8 cellular contexts compared by ENCODE assay signal in the genomic region with DNA sequence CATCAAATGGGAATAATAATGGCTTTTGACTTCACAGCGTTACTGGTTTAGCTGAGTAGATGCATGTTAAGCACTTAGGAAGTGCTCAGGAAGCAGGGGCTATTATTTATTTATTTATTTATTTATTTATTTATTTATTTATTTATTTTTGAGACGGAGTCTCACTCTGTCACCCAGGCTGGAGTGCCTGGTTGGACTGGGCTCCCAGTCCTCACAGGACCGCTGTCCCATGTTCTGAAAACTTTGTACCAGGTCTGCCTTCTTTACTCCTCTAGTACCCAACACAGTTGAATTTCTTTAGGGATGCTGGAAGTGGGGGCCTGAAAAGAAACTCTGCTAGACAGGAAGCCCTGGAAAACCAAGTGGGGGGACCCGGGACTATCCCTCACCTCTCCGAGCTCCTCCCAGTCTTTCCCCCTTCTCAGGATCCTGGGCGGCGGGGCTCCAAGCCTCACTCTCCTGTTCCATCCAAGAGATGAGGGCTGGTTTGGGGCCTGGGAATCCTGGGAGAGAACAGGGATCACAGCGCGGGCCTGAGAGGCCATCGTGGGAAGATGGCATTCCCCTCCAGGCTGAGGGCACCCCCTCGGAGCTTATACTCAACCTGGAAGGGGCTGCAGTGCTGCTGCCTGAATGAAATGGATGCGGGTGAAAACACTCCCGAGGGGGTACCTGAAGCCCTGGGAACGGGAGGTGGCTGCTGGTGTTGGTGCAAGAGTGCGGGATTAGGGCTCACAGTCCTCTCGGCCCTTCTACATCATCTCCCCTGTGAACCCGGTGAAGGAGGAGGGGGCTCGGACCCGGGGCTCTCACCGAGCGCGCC. TPM values are rescaled to one million over a fixed set of nuclear protein-coding genes. Genes with fewer than 3 reads are reported as not detected.
DNase-seq lines count a peak whose midpoint lies in the region; ATAC-seq and TF ChIP-seq lines count a peak whose summit lies in the region.

No MANE protein-coding gene starts in this region.

- H2AFZ ChIP-seq in PC-3 (ENCODE audit: low read length), result peak overlapping the region; percentile 98

- ATAC-seq in PC-3 (0 out of 2 replicates have a peak, but pooled peaks have one; percentile 1), aorta (ENCODE audit: low FRiP score) (peak; percentile 34), HG03520 (IDR thresholded peaks at IDR 0.05; ENCODE audit: unreplicated experiment) (no peak), GM21786 (IDR thresholded peaks at IDR 0.05; ENCODE audit: unreplicated experiment) (no peak)
- ATAC-seq in effector memory CD8-positive, alpha-beta T cell (replicated peaks), result no peak

- H3K4me3 ChIP-seq in PC-3 (ENCODE audit: low read length), result peak overlapping the region; percentile 94
- peak overlapping the region; percentile 53 for H3K4me3 ChIP-seq in mesodermal cell (ENCODE audit: extremely low read depth, insufficient read depth, low read length, poor library complexity, severe bottlenecking)
- H3K4me3 ChIP-seq in aorta (ENCODE audit: low read length in 2 of 2), result peak overlapping the region; percentile 16 to 85

- H3K4me1 ChIP-seq in PC-3 (ENCODE audit: insufficient read depth, low read length), result peaks cover 34% of the 10 kb centered on the region
- H3K4me1 ChIP-seq in mesodermal cell (ENCODE audit: control insufficient read depth, insufficient read depth, low read length, poor library complexity, severe bottlenecking), result peaks cover 11% of the 10 kb centered on the region
- H3K4me1 ChIP-seq in aorta (ENCODE audit: control insufficient read depth in 1 of 2, insufficient read depth in 2 of 2, low read length in 2 of 2), result no peaks in the 10 kb centered on the region

- peak overlapping the region; percentile 89 for H3K27ac ChIP-seq in PC-3 (ENCODE audit: low read length)
- peak overlapping the region; percentile 86 for H3K27ac ChIP-seq in mesodermal cell (ENCODE audit: low read depth, low read length, severe bottlenecking)
- H3K27ac ChIP-seq in aorta (ENCODE audit: low read depth in 1 of 2, low read length in 2 of 2), result peak overlapping the region; percentile 65 to 73

- H3K9ac ChIP-seq in PC-3 (ENCODE audit: low read length), result peak overlapping the region; percentile 92

- H3K27me3 Mint-ChIP-seq in effector memory CD8-positive, alpha-beta T cell, result no peaks in the 10 kb centered on the region

- no peaks in the 10 kb centered on the region for H3K27me3 ChIP-seq in PC-3 (ENCODE audit: low read length)
- no peaks in the 10 kb centered on the region for H3K27me3 ChIP-seq in aorta (ENCODE audit: control insufficient read depth in 1 of 2, insufficient read depth in 2 of 2, low read length in 1 of 2)

- DNase-seq in NCI-H2227 (lab: John Stamatoyannopoulos, UW; ENCODE audit: unreplicated experiment), result peak; percentile 51
- no peak for DNase-seq in NCI-H2227 treated with DMSO at 0.1 percent for 48 hours (lab: John Stamatoyannopoulos, UW)
- DNase-seq in PC-3, result no peak
- DNase-seq in effector memory CD8-positive, alpha-beta T cell, result no peak
- peak in 1 of 2 donors; percentile 55 for DNase-seq in aorta

- H3K4me2 ChIP-seq in PC-3 (ENCODE audit: low read length), result peak overlapping the region; percentile 100

- BruUV-seq in PC-3 (replicated peaks; lab: Mats Ljungman, UMichigan), result TSS peak; percentile 31

- peak overlapping the region; percentile 86 to 95 for H3K27ac Mint-ChIP-seq in effector memory CD8-positive, alpha-beta T cell

- no peaks in the 10 kb centered on the region for H3K9me3 Mint-ChIP-seq in effector memory CD8-positive, alpha-beta T cell

- H3K4me1 Mint-ChIP-seq in effector memory CD8-positive, alpha-beta T cell (ENCODE audit: low read depth in 2 of 2), result peaks cover 27 to 37% of the 10 kb centered on the region in 2 donors

- WGBS in mesodermal cell (ENCODE audit: insufficient coverage in 2 of 2), 2 experiments, result 7 to 12% methylated on average over 9 to 12 of the region's 22 CpGs
- WGBS in aorta, 2 donors, result 4 to 6% methylated on average over 22 of the region's 22 CpGs

- CTCF ChIA-PET in PC-3 (lab: Charles Lee), result no interaction called here

- intact Hi-C loops in PC-3 (cut with micrococcal nuclease), result loop anchor here (10.0 kb wide), 1 partner anchor 64 kb away; no protein-coding TSS in a partner anchor
- intact Hi-C loops in aorta (cut with DNase I), result loop anchor here in 1 of 2 donors (1.0 to 5.0 kb wide), 2 partner anchors 13 to 81 kb away; a partner anchor contains a TSS

- H3K9me2 ChIP-seq in PC-3 (replicated peaks; ENCODE audit: low read length), result no peaks in the 10 kb centered on the region

- peak overlapping the region; percentile 83 to 91 for H3K4me3 Mint-ChIP-seq in effector memory CD8-positive, alpha-beta T cell

- POLR2A ChIA-PET in PC-3 (lab: Charles Lee; ENCODE audit: unreplicated experiment), result no interaction called here

- H3K79me2 ChIP-seq in PC-3 (ENCODE audit: low read length), result peaks cover 7% of the 10 kb centered on the region; the same call in 1 of the 2 replicates

- no peak for TF ChIP-seq CTCF in PC-3 (conservative IDR thresholded peaks at IDR 0.05; ENCODE audit: low read depth, low read length)

- no peaks in the 10 kb centered on the region for H3F3A ChIP-seq in PC-3 (ENCODE audit: low read length, unreplicated experiment)

- no peaks in the 10 kb centered on the region for H4K20me1 ChIP-seq in PC-3 (ENCODE audit: low read length)

- no peaks in the 10 kb centered on the region for H3K9me3 ChIP-seq in PC-3 (ENCODE audit: low read length)
- no peaks in the 10 kb centered on the region for H3K9me3 ChIP-seq in mesodermal cell (ENCODE audit: control insufficient read depth, low read length)
- no peaks in the 10 kb centered on the region for H3K9me3 ChIP-seq in aorta (ENCODE audit: control insufficient read depth, low read length)

- peaks cover 9% of the 10 kb centered on the region for H3K36me3 Mint-ChIP-seq in effector memory CD8-positive, alpha-beta T cell (ENCODE audit: insufficient read depth)

- H3K36me3 ChIP-seq in PC-3 (ENCODE audit: low read depth, low read length) (no peaks in the 10 kb centered on the region), mesodermal cell (ENCODE audit: control insufficient read depth, insufficient read depth, low read length) (no peaks in the 10 kb centered on the region), aorta (ENCODE audit: control insufficient read depth in 1 of 2, insufficient read depth in 2 of 2, low read length in 1 of 2) (no peaks in the 10 kb centered on the region)

RNA-seq across cellular contexts. Expression of a gene that starts 0.7 kb away (rescaled TPM):
- total RNA-seq in PC-3 (2014; rRNA removed) (5.5 and 14.3 TPM in 2 replicates), aorta (10 to 100 TPM in 1 of 2 donors, 1 to 10 TPM in 1; 9.0 to 12.9 TPM)
- polyA plus RNA-seq in mesodermal cell (2013, experiment 1 of 2), result 6.2 TPM
- 7.6 TPM for polyA plus RNA-seq in mesodermal cell (2013, experiment 2 of 2)
- 10 to 100 TPM; 17.4 to 20.2 TPM for polyA plus RNA-seq in aorta

RNA-seq across cellular contexts. Expression of a gene that starts 12.7 kb away (rescaled TPM):
- total RNA-seq in PC-3 (2014; rRNA removed), result 8.1 and 12.8 TPM in 2 replicates
- polyA plus RNA-seq in mesodermal cell (2013, experiment 1 of 2), result 8.1 TPM
- 7.1 TPM for polyA plus RNA-seq in mesodermal cell (2013, experiment 2 of 2)
- total RNA-seq in aorta, result 1 to 10 TPM; 6.4 to 8.5 TPM
- polyA plus RNA-seq in aorta, result 1 to 10 TPM; 1.9 to 4.6 TPM

RNA-seq across cellular contexts. Expression of a gene that starts 14.7 kb away (rescaled TPM):
- total RNA-seq in PC-3 (2014; rRNA removed) (4.9 and 5.0 TPM in 2 replicates), aorta (10 to 100 TPM in 1 of 2 donors, 1 to 10 TPM in 1; 8.5 to 21.8 TPM)
- polyA plus RNA-seq in mesodermal cell (2013, experiment 1 of 2), result 7.9 TPM
- polyA plus RNA-seq in mesodermal cell (2013, experiment 2 of 2), result 9.1 TPM
- 1 to 10 TPM; 3.1 to 8.6 TPM for polyA plus RNA-seq in aorta

RNA-seq across cellular contexts. Expression of a gene that starts 36.2 kb away (rescaled TPM):
- total RNA-seq in PC-3 (2014; rRNA removed) (7.9 and 8.9 TPM in 2 replicates), aorta (1 to 10 TPM; 9.1 to 9.5 TPM)
- polyA plus RNA-seq in mesodermal cell (2013, experiment 1 of 2), result 4.9 TPM
- polyA plus RNA-seq in mesodermal cell (2013, experiment 2 of 2), result 4.4 TPM
- 1 to 10 TPM; 5.1 to 8.3 TPM for polyA plus RNA-seq in aorta

RNA-seq across cellular contexts. Expression of a gene that starts 39.4 kb away (rescaled TPM):
- total RNA-seq in PC-3 (2014; rRNA removed), result 6.0 and 6.9 TPM in 2 replicates
- 10.2 TPM for polyA plus RNA-seq in mesodermal cell (2013, experiment 1 of 2)
- 10.5 TPM for polyA plus RNA-seq in mesodermal cell (2013, experiment 2 of 2)
- total RNA-seq in aorta, result 1 to 10 TPM; 5.7 to 7.1 TPM
- polyA plus RNA-seq in aorta, result 1 to 10 TPM; 2.9 to 3.3 TPM

Comparison
In these comparisons a context has a peak if more than half of its experiments do, and no peak if none do; other contexts are left out.
1. ATAC-seq: peak in PC-3 (single experiment) and aorta (single experiment); none in effector memory CD8-positive, alpha-beta T cell (single experiment), HG03520 (single experiment) and GM21786 (single experiment).
2. Peak in every context shown above with its lines, with median percentiles within 50 percentile points of each other: H3K27ac ChIP-seq and H3K4me3 ChIP-seq.